In the genomic region with DNA sequence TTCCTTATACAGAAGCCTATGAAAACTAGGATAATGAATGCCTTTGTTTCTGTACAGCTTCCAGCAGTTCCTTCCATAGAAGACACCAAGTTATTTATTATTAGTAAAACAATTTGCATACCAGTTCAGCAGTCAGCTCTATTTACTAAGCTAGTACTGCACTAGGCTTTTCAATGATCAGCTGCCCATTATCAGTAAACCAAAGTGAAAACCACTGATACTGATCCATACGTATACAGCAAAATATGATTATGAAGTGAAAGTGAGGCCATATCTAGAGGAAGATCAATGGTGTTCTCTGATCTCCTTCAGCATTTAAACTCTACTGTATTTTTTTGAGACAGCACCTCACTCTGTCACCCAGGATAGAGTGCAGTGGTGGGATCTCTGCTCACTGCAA, we compare ENCODE assay signal across 9 cellular contexts. TPM values are rescaled to one million over a fixed set of nuclear protein-coding genes. Genes with fewer than 3 reads are reported as not detected.
DNase-seq lines count a peak whose midpoint lies in the region; ATAC-seq and TF ChIP-seq lines count a peak whose summit lies in the region.
"Had no signal": no experiment of that assay in that cellular context is flagged by ENCODE, and none has a peak within 500 bp of the region (broad histone marks: within the 10 kb centered on the region; RNA-seq: fewer than 3 reads in every experiment).

No MANE protein-coding gene starts in this region.

- no peak overlapping the region for H3K27ac ChIP-seq in HCT116 (ENCODE audit: low read depth, low read length)
- H3K27ac ChIP-seq: foreskin keratinocyte had no signal

- peaks cover 65% of the 10 kb centered on the region for H3K79me2 ChIP-seq in HCT116 (ENCODE audit: insufficient read depth, low read length)

- H3K36me3 ChIP-seq in HCT116 (ENCODE audit: control insufficient read depth in 1 of 2, insufficient read depth in 2 of 2, low read length in 2 of 2) = peaks cover 37 to 49% of the 10 kb centered on the region in 2 experiments

- peaks cover 81% of the 10 kb centered on the region for H3K36me3 Mint-ChIP-seq in T-helper 2 cell treated with Interferon-gamma antibody and Interleukin-4, amounts not matched to agents 5 μg/mL and 100 μg/mL, for 36 hours (ENCODE audit: low read depth)

- H3K4me3 Mint-ChIP-seq in T-helper 2 cell treated with Interferon-gamma antibody and Interleukin-4, amounts not matched to agents 5 μg/mL and 100 μg/mL, for 36 hours = peak overlapping the region; percentile 100

- peaks cover 63% of the 10 kb centered on the region for H3K4me1 Mint-ChIP-seq in T-helper 2 cell treated with Interferon-gamma antibody and Interleukin-4, amounts not matched to agents 5 μg/mL and 100 μg/mL, for 36 hours (ENCODE audit: low read depth)

- TF ChIP-seq CTCF in HCT116 (IDR thresholded peaks at IDR 0.05 in 2 of 3, conservative IDR thresholded peaks at IDR 0.05 in 1 of 3; ENCODE audit: borderline replicate concordance in 1 of 3, insufficient read depth in 1 of 3, low read depth in 2 of 3, low read length in 2 of 3) (no peak), epithelial cell of proximal tubule (conservative IDR thresholded peaks at IDR 0.05; ENCODE audit: low read depth, low read length) (no peak), retinal pigment epithelial cell (conservative IDR thresholded peaks at IDR 0.05; ENCODE audit: low read depth, low read length) (no peak)

- no peaks in the 10 kb centered on the region for H3K9me2 ChIP-seq in HCT116 (ENCODE audit: insufficient read depth)

- no peak overlapping the region for H3K4me3 ChIP-seq in HCT116 (replicated peaks in 1 of 2; ENCODE audit: low read depth in 1 of 2, low read length in 2 of 2)
- peak overlapping the region; percentile 99 for H3K4me3 ChIP-seq in epithelial cell of proximal tubule (ENCODE audit: low read depth, low read length)
- peak overlapping the region; percentile 4 for H3K4me3 ChIP-seq in retinal pigment epithelial cell (ENCODE audit: low read length)

- H3K9me3 Mint-ChIP-seq in T-helper 2 cell treated with Interferon-gamma antibody and Interleukin-4, amounts not matched to agents 5 μg/mL and 100 μg/mL, for 36 hours = no peaks in the 10 kb centered on the region

- no peaks in the 10 kb centered on the region for H3K27me3 ChIP-seq in HCT116 (ENCODE audit: insufficient read depth, low read length)
- H3K27me3 ChIP-seq: foreskin keratinocyte had no signal

- peaks cover 54 to 80% of the 10 kb centered on the region in 2 experiments for H3K4me1 ChIP-seq in HCT116 (ENCODE audit: control insufficient read depth in 1 of 2, insufficient read depth in 2 of 2, low read length in 2 of 2)

- H3K27me3 Mint-ChIP-seq in T-helper 2 cell treated with Interferon-gamma antibody and Interleukin-4, amounts not matched to agents 5 μg/mL and 100 μg/mL, for 36 hours (ENCODE audit: low read depth) = no peaks in the 10 kb centered on the region

- TF ChIP-seq POLR2A in HCT116 (IDR thresholded peaks at IDR 0.05; ENCODE audit: borderline replicate concordance, extremely low read depth, insufficient read depth, insufficient read length) = no peak

- RAD21 ChIA-PET in HCT116 (lab: Charles Lee; ENCODE audit: low non-redundant PET in 1 of 2, low total read pairs in 2 of 2, uncharacterized antibody in 2 of 2, unreplicated experiment in 2 of 2) = no interaction called here

- intact Hi-C loops in HCT116 (cut with micrococcal nuclease) = no loop called here

- POLR2A ChIA-PET in HCT116 (lab: Charles Lee) = interaction anchor here (1.0 kb wide), 1 partner anchor 12 kb away, joined by 4 read pairs; no protein-coding TSS in a partner anchor

- H4K20me1 ChIP-seq in HCT116 (ENCODE audit: insufficient read depth) = peaks cover 53% of the 10 kb centered on the region

- DNase-seq in HCT116 (ENCODE audit: low read depth, low spot score) (no peak), epithelial cell of proximal tubule (ENCODE audit: low read depth) (no peak), retinal pigment epithelial cell (ENCODE audit: low read depth) (no peak), germinal center (ENCODE audit: low spot score) (no peak)
- DNase-seq in T-helper 2 cell treated with Interferon-gamma antibody and Interleukin-4, amounts not matched to agents 5 μg/mL and 100 μg/mL, for 36 hours (ENCODE audit: low spot score) = no peak
- DNase-seq: foreskin keratinocyte, NCI-H1694 had no signal

- no peak for ATAC-seq in HCT116
- no peak for ATAC-seq in GM18858 (IDR thresholded peaks at IDR 0.05; ENCODE audit: unreplicated experiment)
- ATAC-seq in HG03571 (IDR thresholded peaks at IDR 0.05; ENCODE audit: unreplicated experiment) = no peak
- ATAC-seq: foreskin keratinocyte had no signal

- no peak overlapping the region for H3K27ac Mint-ChIP-seq in T-helper 2 cell treated with Interferon-gamma antibody and Interleukin-4, amounts not matched to agents 5 μg/mL and 100 μg/mL, for 36 hours

- CTCF ChIA-PET in HCT116 (lab: Charles Lee) = no interaction called here

- no peak overlapping the region for H3K9ac ChIP-seq in HCT116 (ENCODE audit: low read length)

- no TSS peak for BruUV-seq in HCT116 (replicated peaks; lab: Mats Ljungman, UMichigan)

- no peak for TF ChIP-seq RAD21 in HCT116 (IDR thresholded peaks at IDR 0.05; ENCODE audit: low read depth)

- 0 out of 2 replicates have a peak overlapping the region, but pooled peaks have one; percentile 79 for H3K4me2 ChIP-seq in HCT116 (ENCODE audit: low read length)

- H3K9me3 ChIP-seq in HCT116 (ENCODE audit: control insufficient read depth in 1 of 2, insufficient read depth in 1 of 2, low read depth in 1 of 2, low read length in 2 of 2) = no peaks in the 10 kb centered on the region

- H2AFZ ChIP-seq in HCT116 (ENCODE audit: low read depth, low read length, poor library complexity, severe bottlenecking) = no peak overlapping the region

TF ChIP-seq in HCT116, 20 proteins besides CTCF, POLR2A, EP300 and RAD21:
- TF ChIP-seq EZH2phosphoT487 (IDR thresholded peaks at IDR 0.05; ENCODE audit: borderline replicate concordance) (no peak), POLR2AphosphoS5 (IDR thresholded peaks at IDR 0.05; ENCODE audit: low read depth, low read length) (no peak), SP1 (IDR thresholded peaks at IDR 0.05; ENCODE audit: low read depth) (no peak), FOSL1 (IDR thresholded peaks at IDR 0.05; ENCODE audit: low read depth) (no peak), YY1 (IDR thresholded peaks at IDR 0.05; ENCODE audit: extremely low read depth, insufficient replicate concordance, low read depth, low read length) (no peak), TCF7L2 (IDR thresholded peaks at IDR 0.05; ENCODE audit: borderline replicate concordance, extremely low read depth, insufficient read depth, insufficient read length) (no peak), EZH2 (IDR thresholded peaks at IDR 0.05) (no peak), CEBPB (IDR thresholded peaks at IDR 0.05; ENCODE audit: low read depth) (no peak), CBX3 (IDR thresholded peaks at IDR 0.05; ENCODE audit: low read depth) (no peak), SIN3A (IDR thresholded peaks at IDR 0.05; ENCODE audit: low read depth) (no peak)
- TF ChIP-seq, protein P1, sequence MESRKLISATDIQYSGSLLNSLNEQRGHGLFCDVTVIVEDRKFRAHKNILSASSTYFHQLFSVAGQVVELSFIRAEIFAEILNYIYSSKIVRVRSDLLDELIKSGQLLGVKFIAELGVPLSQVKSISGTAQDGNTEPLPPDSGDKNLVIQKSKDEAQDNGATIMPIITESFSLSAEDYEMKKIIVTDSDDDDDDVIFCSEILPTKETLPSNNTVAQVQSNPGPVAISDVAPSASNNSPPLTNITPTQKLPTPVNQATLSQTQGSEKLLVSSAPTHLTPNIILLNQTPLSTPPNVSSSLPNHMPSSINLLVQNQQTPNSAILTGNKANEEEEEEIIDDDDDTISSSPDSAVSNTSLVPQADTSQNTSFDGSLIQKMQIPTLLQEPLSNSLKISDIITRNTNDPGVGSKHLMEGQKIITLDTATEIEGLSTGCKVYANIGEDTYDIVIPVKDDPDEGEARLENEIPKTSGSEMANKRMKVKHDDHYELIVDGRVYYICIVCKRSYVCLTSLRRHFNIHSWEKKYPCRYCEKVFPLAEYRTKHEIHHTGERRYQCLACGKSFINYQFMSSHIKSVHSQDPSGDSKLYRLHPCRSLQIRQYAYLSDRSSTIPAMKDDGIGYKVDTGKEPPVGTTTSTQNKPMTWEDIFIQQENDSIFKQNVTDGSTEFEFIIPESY (IDR thresholded peaks at IDR 0.05; ENCODE audit: extremely low read depth, insufficient replicate concordance, low read length) = no peak
- TF ChIP-seq, protein P2, sequence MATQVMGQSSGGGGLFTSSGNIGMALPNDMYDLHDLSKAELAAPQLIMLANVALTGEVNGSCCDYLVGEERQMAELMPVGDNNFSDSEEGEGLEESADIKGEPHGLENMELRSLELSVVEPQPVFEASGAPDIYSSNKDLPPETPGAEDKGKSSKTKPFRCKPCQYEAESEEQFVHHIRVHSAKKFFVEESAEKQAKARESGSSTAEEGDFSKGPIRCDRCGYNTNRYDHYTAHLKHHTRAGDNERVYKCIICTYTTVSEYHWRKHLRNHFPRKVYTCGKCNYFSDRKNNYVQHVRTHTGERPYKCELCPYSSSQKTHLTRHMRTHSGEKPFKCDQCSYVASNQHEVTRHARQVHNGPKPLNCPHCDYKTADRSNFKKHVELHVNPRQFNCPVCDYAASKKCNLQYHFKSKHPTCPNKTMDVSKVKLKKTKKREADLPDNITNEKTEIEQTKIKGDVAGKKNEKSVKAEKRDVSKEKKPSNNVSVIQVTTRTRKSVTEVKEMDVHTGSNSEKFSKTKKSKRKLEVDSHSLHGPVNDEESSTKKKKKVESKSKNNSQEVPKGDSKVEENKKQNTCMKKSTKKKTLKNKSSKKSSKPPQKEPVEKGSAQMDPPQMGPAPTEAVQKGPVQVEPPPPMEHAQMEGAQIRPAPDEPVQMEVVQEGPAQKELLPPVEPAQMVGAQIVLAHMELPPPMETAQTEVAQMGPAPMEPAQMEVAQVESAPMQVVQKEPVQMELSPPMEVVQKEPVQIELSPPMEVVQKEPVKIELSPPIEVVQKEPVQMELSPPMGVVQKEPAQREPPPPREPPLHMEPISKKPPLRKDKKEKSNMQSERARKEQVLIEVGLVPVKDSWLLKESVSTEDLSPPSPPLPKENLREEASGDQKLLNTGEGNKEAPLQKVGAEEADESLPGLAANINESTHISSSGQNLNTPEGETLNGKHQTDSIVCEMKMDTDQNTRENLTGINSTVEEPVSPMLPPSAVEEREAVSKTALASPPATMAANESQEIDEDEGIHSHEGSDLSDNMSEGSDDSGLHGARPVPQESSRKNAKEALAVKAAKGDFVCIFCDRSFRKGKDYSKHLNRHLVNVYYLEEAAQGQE (IDR thresholded peaks at IDR 0.05; ENCODE audit: low read depth) = no peak

RNA-seq across cellular contexts. Expression of a gene that starts 3.2 kb away (rescaled TPM):
- total RNA-seq in HCT116 (2021; ENCODE audit: unreplicated experiment) (2,859 TPM), epithelial cell of proximal tubule (1,117 and 1,641 TPM in 2 replicates)
- 3,620 and 4,032 TPM in 2 replicates for polyA plus RNA-seq in HCT116 (2012)

Comparison
In these comparisons a context has a peak if more than half of its experiments do, and no peak if none do; other contexts are left out.
1. H3K4me3 ChIP-seq: peak in epithelial cell of proximal tubule (single experiment) and retinal pigment epithelial cell (single experiment); none in HCT116 (0 of 2).